In the genomic region with DNA sequence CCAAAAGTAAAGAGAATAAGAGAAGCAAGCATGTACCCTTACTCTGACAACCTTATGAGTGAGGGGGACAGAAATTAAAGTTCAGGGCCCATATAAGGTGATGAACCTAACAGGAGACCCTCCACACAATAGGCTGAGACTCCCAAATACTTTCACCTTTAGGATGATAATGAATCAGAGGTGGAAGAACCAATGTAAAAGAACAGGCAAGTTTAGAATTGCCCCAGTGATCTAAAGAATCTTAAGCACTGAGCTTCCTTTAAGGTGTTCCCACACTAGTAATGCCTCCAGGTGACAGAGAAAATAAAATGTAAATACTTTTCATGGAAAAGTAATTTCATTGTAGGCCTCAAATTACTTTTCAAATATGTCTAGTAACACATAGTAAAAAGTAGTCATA, we compare ENCODE assay signal across 23 cellular contexts.
"Had no signal": no experiment of that assay in that cellular context is flagged by ENCODE, and none has a peak within 500 bp of the region (broad histone marks: within the 10 kb centered on the region; RNA-seq: fewer than 3 reads in every experiment).

No MANE protein-coding gene starts in this region.

- DNase-seq: cerebellar nuclear complex; cortex of kidney; esophagus squamous epithelium; hypothalamus; kidney; mesendoderm; midbrain; naive thymus-derived CD4-positive, alpha-beta T cell; right lobe of liver; small intestine; stimulated activated CD4-positive, alpha-beta T cell treated with anti-CD3 and anti-CD28 coated beads, Interleukin-12 subunit alpha, Interleukin-12 subunit beta, amount 100 ng/mL, for 4 hours; stimulated activated CD4-positive, alpha-beta T cell treated with anti-CD3 and anti-CD28 coated beads, Interleukin-1b, Interleukin-23, amount 100 ng/mL, for 48 hours; stimulated activated CD4-positive, alpha-beta T cell treated with anti-CD3 and anti-CD28 coated beads, Interleukin-4, amount 100 ng/mL, for 1 hour; stimulated activated CD8-positive, alpha-beta memory T cell treated with anti-CD3 and anti-CD28 coated beads, Interleukin-4, amount 100 ng/mL, for 48 hours; stimulated activated naive CD4-positive, alpha-beta T cell; stimulated activated naive CD8-positive, alpha-beta T cell treated with anti-CD3 and anti-CD28 coated beads, Interleukin-15, amount 100 ng/mL, for 72 hours; upper lobe of left lung had no signal

- H3K36me3 ChIP-seq: right lobe of liver had no signal

- H3K27ac ChIP-seq: neural progenitor cell, parathyroid adenoma, right lobe of liver, suprapubic skin, upper lobe of left lung had no signal

- H3K27me3 Mint-ChIP-seq: naive thymus-derived CD4-positive, alpha-beta T cell; progenitor cell of endocrine pancreas; stimulated activated naive CD8-positive, alpha-beta T cell treated with anti-CD3 and anti-CD28 coated beads, Interleukin-15, amount 100 ng/mL, for 72 hours had no signal

- H3K27me3 ChIP-seq: esophagus squamous epithelium, neural progenitor cell, right lobe of liver, suprapubic skin, upper lobe of left lung had no signal

- H3K4me3 ChIP-seq: esophagus squamous epithelium, neural progenitor cell, right lobe of liver, suprapubic skin, upper lobe of left lung had no signal

- H3K4me2 ChIP-seq: neural progenitor cell had no signal

- H3K9ac ChIP-seq: neural progenitor cell, parathyroid adenoma had no signal

- H3K4me1 Mint-ChIP-seq: nephron, neural progenitor cell had no signal

- H3K4me1 ChIP-seq: neural progenitor cell, parathyroid adenoma, suprapubic skin, upper lobe of left lung had no signal

- ATAC-seq: left lobe of liver; naive thymus-derived CD4-positive, alpha-beta T cell; right lobe of liver; stimulated activated naive CD8-positive, alpha-beta T cell treated with anti-CD3 and anti-CD28 coated beads, Interleukin-15, amount 100 ng/mL, for 72 hours had no signal

- H2AFZ ChIP-seq: neural progenitor cell, parathyroid adenoma had no signal

- H3K27ac Mint-ChIP-seq: naive thymus-derived CD4-positive, alpha-beta T cell; nephron; neural progenitor cell; progenitor cell of endocrine pancreas; stimulated activated naive CD8-positive, alpha-beta T cell treated with anti-CD3 and anti-CD28 coated beads, Interleukin-15, amount 100 ng/mL, for 72 hours had no signal

- H3K79me2 ChIP-seq: parathyroid adenoma had no signal

- H3K4me3 Mint-ChIP-seq: naive thymus-derived CD4-positive, alpha-beta T cell; nephron; neural progenitor cell; stimulated activated naive CD8-positive, alpha-beta T cell treated with anti-CD3 and anti-CD28 coated beads, Interleukin-15, amount 100 ng/mL, for 72 hours had no signal
